1 cellular context compared by ENCODE assay signal in the genomic region with DNA sequence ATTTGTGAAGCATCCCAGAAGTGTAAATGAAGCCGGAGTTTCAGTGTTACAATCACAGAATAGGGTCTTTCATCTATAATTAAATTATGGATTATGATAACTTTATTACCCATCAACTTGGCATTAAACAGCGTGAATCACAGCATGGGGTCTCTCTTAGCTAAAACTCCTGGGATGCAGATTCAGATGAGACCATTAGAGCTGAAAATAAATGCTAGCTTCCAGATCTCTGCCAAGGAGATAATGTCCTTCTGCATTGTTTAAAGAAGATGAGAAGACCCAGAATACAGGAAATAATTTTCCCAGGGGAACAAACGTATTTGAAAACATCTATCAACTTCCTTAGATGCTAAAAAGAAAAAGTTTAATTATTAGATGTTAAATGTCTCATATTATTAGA.
TF ChIP-seq lines count a peak whose summit lies in the region.

No MANE protein-coding gene starts in this region.

TF ChIP-seq in SK-N-SH, 30 proteins besides CTCF, POLR2A, EP300 and RAD21 (continued from another document):
- TF ChIP-seq, protein P1, sequence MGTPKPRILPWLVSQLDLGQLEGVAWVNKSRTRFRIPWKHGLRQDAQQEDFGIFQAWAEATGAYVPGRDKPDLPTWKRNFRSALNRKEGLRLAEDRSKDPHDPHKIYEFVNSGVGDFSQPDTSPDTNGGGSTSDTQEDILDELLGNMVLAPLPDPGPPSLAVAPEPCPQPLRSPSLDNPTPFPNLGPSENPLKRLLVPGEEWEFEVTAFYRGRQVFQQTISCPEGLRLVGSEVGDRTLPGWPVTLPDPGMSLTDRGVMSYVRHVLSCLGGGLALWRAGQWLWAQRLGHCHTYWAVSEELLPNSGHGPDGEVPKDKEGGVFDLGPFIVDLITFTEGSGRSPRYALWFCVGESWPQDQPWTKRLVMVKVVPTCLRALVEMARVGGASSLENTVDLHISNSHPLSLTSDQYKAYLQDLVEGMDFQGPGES (IDR thresholded peaks at IDR 0.05; ENCODE audit: low read depth, low read length) = no peak
- TF ChIP-seq GATA2 (CRISPR knock-in tag; IDR thresholded peaks at IDR 0.05) (no peak), FOXM1 (IDR thresholded peaks at IDR 0.05; ENCODE audit: low read depth) (no peak)
